ENCODE assay signal across 8 cellular contexts in genomic region chr12:120257041-120257821, GRCh38. TPM values are rescaled to one million over a fixed set of nuclear protein-coding genes. Genes with fewer than 3 reads are reported as not detected.
DNase-seq lines count a peak whose midpoint lies in the region; ATAC-seq and TF ChIP-seq lines count a peak whose summit lies in the region.

No MANE protein-coding gene starts in this region.

- no peaks in the 10 kb centered on the region for H3K79me1 ChIP-seq in mesenchymal stem cell (replicated peaks; ENCODE audit: low read length, poor library complexity, severe bottlenecking)

- peak overlapping the region; percentile 71 for H3K9ac ChIP-seq in mesenchymal stem cell (ENCODE audit: low read length)

- no peak overlapping the region for H3K18ac ChIP-seq in mesenchymal stem cell (ENCODE audit: low read depth in 1 of 2, low read length in 2 of 2)

- POLR2A ChIA-PET in A673 (lab: Charles Lee; ENCODE audit: low non-redundant PET) = no interaction called here
- POLR2A ChIA-PET in OCI-LY7 (lab: Charles Lee) = interaction anchor here (0.7 to 1.1 kb wide), 3 partner anchors 24 to 223 kb away, joined by 3 to 4 read pairs (median 3); no protein-coding TSS in a partner anchor

- BruUV-seq in A673 (replicated peaks; lab: Mats Ljungman, UMichigan) (no TSS peak), OCI-LY7 (replicated peaks; lab: Mats Ljungman, UMichigan) (no TSS peak)

- H3K9me3 ChIP-seq in A673 (ENCODE audit: low read depth, low read length, poor library complexity, severe bottlenecking) (no peaks in the 10 kb centered on the region), mesenchymal stem cell (ENCODE audit: control insufficient read depth, low read length) (no peaks in the 10 kb centered on the region), vagina (no peaks in the 10 kb centered on the region), OCI-LY7 (ENCODE audit: low read length) (no peaks in the 10 kb centered on the region)

- no peak overlapping the region for H3K23ac ChIP-seq in mesenchymal stem cell (ENCODE audit: low read length in 2 of 2)

- 91% methylated on average over 9 of the region's 9 CpGs for WGBS in mesenchymal stem cell

- no peak overlapping the region for H3K14ac ChIP-seq in mesenchymal stem cell (ENCODE audit: low read length in 2 of 2)

- H2AFZ ChIP-seq in mesenchymal stem cell (ENCODE audit: low read depth, low read length) (no peak overlapping the region), OCI-LY7 (ENCODE audit: low read length) (no peak overlapping the region)

- CTCF ChIA-PET in A673 (lab: Charles Lee) = interaction anchor here (0.6 to 1.8 kb wide), 5 partner anchors 9 to 420 kb away, joined by 3 to 14 read pairs (median 6); partner anchors contain the start of gene PXN
- CTCF ChIA-PET in OCI-LY7 (lab: Charles Lee; ENCODE audit: unreplicated experiment) = interaction anchor here (0.5 kb wide), 1 partner anchor 939 kb away, joined by 3 read pairs; no protein-coding TSS in a partner anchor

- H2AK5ac ChIP-seq in mesenchymal stem cell (ENCODE audit: low read length, severe bottlenecking) = peak overlapping the region; percentile 8

- DNase-seq in A673 (ENCODE audit: low spot score) (peak; percentile 87), NCI-H1694 treated with DMSO at 0.1 percent for 48 hours (lab: John Stamatoyannopoulos, UW) (peak; percentile 20), dermis blood vessel endothelial cell (peak; percentile 98), mesenchymal stem cell (no peak), vagina (ENCODE audit: extremely low spot score in 2 of 2) (no peak), OCI-LY7 (ENCODE audit: low spot score) (no peak)

- H4K8ac ChIP-seq in mesenchymal stem cell (ENCODE audit: low read length) = no peak overlapping the region

- H3K4me1 ChIP-seq in A673 (ENCODE audit: insufficient read depth, low read length, poor library complexity, severe bottlenecking) (peaks cover 11% of the 10 kb centered on the region), mesenchymal stem cell (ENCODE audit: control insufficient read depth, insufficient read depth, low read depth, low read length) (peaks cover 29% of the 10 kb centered on the region), vagina (peaks cover 88% of the 10 kb centered on the region), OCI-LY7 (ENCODE audit: insufficient read depth, low read length, poor library complexity, severe bottlenecking) (no peaks in the 10 kb centered on the region)

- H2BK15ac ChIP-seq in mesenchymal stem cell (ENCODE audit: low read depth, poor library complexity, severe bottlenecking) = no peak overlapping the region

- no peak overlapping the region for H3K4me2 ChIP-seq in mesenchymal stem cell (ENCODE audit: low read length, poor library complexity, severe bottlenecking)
- H3K4me2 ChIP-seq in OCI-LY7 (ENCODE audit: low read length) = no peak overlapping the region

- H3K4ac ChIP-seq in mesenchymal stem cell (ENCODE audit: low read depth in 1 of 2, low read length in 2 of 2) = no peak overlapping the region

- H2BK5ac ChIP-seq in mesenchymal stem cell (ENCODE audit: low read depth, low read length, poor library complexity, severe bottlenecking) = no peak overlapping the region

- H4K20me1 ChIP-seq in OCI-LY7 (ENCODE audit: insufficient read depth, low read length) = no peaks in the 10 kb centered on the region

- no peak overlapping the region for H2BK12ac ChIP-seq in mesenchymal stem cell (ENCODE audit: low read length in 2 of 2)

- intact Hi-C loops in A673 (cut with micrococcal nuclease; ENCODE audit: unreplicated experiment) = no loop called here
- intact Hi-C loops in vagina (cut with DNase I) = no loop called here
- intact Hi-C loops in OCI-LY7 (cut with micrococcal nuclease; ENCODE audit: unreplicated experiment) = no loop called here

- no peaks in the 10 kb centered on the region for H3K79me2 ChIP-seq in OCI-LY7 (ENCODE audit: insufficient read depth, low read depth, low read length)

- no peak overlapping the region for H2BK120ac ChIP-seq in mesenchymal stem cell (ENCODE audit: low read depth, low read length)

- no peak for TF ChIP-seq POLR2A in vagina (IDR thresholded peaks at IDR 0.05)

- ATAC-seq in GM18861 (IDR thresholded peaks at IDR 0.05; ENCODE audit: unreplicated experiment) (no peak), GM18870 (IDR thresholded peaks at IDR 0.05; ENCODE audit: unreplicated experiment) (no peak)

- H3K4me3 ChIP-seq in A673 (ENCODE audit: low read depth, low read length, poor library complexity, severe bottlenecking) (no peak overlapping the region), mesenchymal stem cell (ENCODE audit: insufficient read depth in 1 of 2, low read depth in 1 of 2, low read length in 2 of 2) (peak overlapping the region in 1 of 2 experiments; percentile 47), vagina (no peak overlapping the region), OCI-LY7 (ENCODE audit: low read depth, low read length, poor library complexity, severe bottlenecking) (no peak overlapping the region)

- H3K27ac ChIP-seq in A673 (ENCODE audit: low read depth, low read length, poor library complexity, severe bottlenecking) (peak overlapping the region; percentile 61), mesenchymal stem cell (ENCODE audit: low read length, poor library complexity, severe bottlenecking) (peak overlapping the region; percentile 80), vagina (peak overlapping the region; percentile 86), OCI-LY7 (ENCODE audit: low read depth, low read length, poor library complexity, severe bottlenecking) (no peak overlapping the region)

- no peaks in the 10 kb centered on the region for H3K9me2 ChIP-seq in OCI-LY7 (ENCODE audit: insufficient read depth, low read length)

- H3K27me3 ChIP-seq in A673 (replicated peaks; ENCODE audit: insufficient read depth, low read depth, low read length, poor library complexity) (no peaks in the 10 kb centered on the region), mesenchymal stem cell (ENCODE audit: control insufficient read depth in 1 of 2, insufficient read depth in 1 of 2, low read length in 2 of 2) (no peaks in the 10 kb centered on the region), vagina (no peaks in the 10 kb centered on the region)

- H3K36me3 ChIP-seq in A673 (ENCODE audit: insufficient read depth, low read length, poor library complexity, severe bottlenecking) (peaks cover 5% of the 10 kb centered on the region), mesenchymal stem cell (ENCODE audit: control insufficient read depth in 1 of 2, insufficient read depth in 2 of 2, low read depth in 1 of 2, low read length in 2 of 2) (peaks cover 9 to 46% of the 10 kb centered on the region in 2 experiments), vagina (no peaks in the 10 kb centered on the region), OCI-LY7 (ENCODE audit: insufficient read depth, low read length) (no peaks in the 10 kb centered on the region)

- H4K91ac ChIP-seq in mesenchymal stem cell (ENCODE audit: low read length) = no peak overlapping the region

- TF ChIP-seq CTCF in A673 (conservative IDR thresholded peaks at IDR 0.05; ENCODE audit: low read depth, low read length) (no peak), vagina (IDR thresholded peaks at IDR 0.05) (no peak), OCI-LY7 (conservative IDR thresholded peaks at IDR 0.05; ENCODE audit: low read length) (no peak)

RNA-seq across cellular contexts. Expression of gene PXN, which starts 8.3 kb away (rescaled TPM):
- total RNA-seq in A673 (2021) = 110 and 127 TPM in 2 replicates
- total RNA-seq in dermis blood vessel endothelial cell = 69.8 and 141 TPM in 2 replicates
- 90.4 TPM for polyA plus RNA-seq in mesenchymal stem cell (2013, experiment 1 of 2)
- polyA plus RNA-seq in mesenchymal stem cell (2013, experiment 2 of 2) = 88.1 TPM
- 95.3 TPM for total RNA-seq in vagina
- total RNA-seq in OCI-LY7 (2014; rRNA removed; shearing (Covaris generic)) = 5.5 and 8.6 TPM in 2 replicates
- 22.9 and 25.9 TPM in 2 replicates for total RNA-seq in OCI-LY7 (2022)

RNA-seq across cellular contexts. Expression of gene RNU4-2, which starts 34.5 kb away (rescaled TPM):
- total RNA-seq in A673 (2021) = 2,640 and 2,668 TPM in 2 replicates
- under 0.01 TPM in 2 replicates for total RNA-seq in dermis blood vessel endothelial cell
- polyA plus RNA-seq in mesenchymal stem cell (2013, experiment 1 of 2) = not detected
- polyA plus RNA-seq in mesenchymal stem cell (2013, experiment 2 of 2) = not detected
- total RNA-seq in vagina = under 0.01 TPM
- under 0.01 TPM in 1 of 2 replicates, not detected in the other for total RNA-seq in OCI-LY7 (2014; rRNA removed; shearing (Covaris generic))
- 1,646 and 3,315 TPM in 2 replicates for total RNA-seq in OCI-LY7 (2022)

RNA-seq across cellular contexts. Expression of gene RNU4-1, which starts 35.8 kb away (rescaled TPM):
- total RNA-seq in A673 (2021) = 1,130 and 1,293 TPM in 2 replicates
- total RNA-seq in dermis blood vessel endothelial cell = under 0.01 TPM in 2 replicates
- not detected for polyA plus RNA-seq in mesenchymal stem cell (2013, experiment 1 of 2)
- not detected for polyA plus RNA-seq in mesenchymal stem cell (2013, experiment 2 of 2)
- under 0.01 TPM for total RNA-seq in vagina
- total RNA-seq in OCI-LY7 (2014; rRNA removed; shearing (Covaris generic)) = under 0.01 TPM in 1 of 2 replicates, not detected in the other
- 1,670 and 3,289 TPM in 2 replicates for total RNA-seq in OCI-LY7 (2022)

RNA-seq across cellular contexts. Expression of gene SIRT4, which starts 44.9 kb away (rescaled TPM):
- total RNA-seq in A673 (2021) (3.7 and 4.8 TPM in 2 replicates), dermis blood vessel endothelial cell (1.5 and 3.4 TPM in 2 replicates), vagina (not detected), OCI-LY7 (2022) (1.4 and 2.2 TPM in 2 replicates)
- polyA plus RNA-seq in mesenchymal stem cell (2013, experiment 1 of 2) = 0.99 TPM
- 0.85 TPM for polyA plus RNA-seq in mesenchymal stem cell (2013, experiment 2 of 2)
- total RNA-seq in OCI-LY7 (2014; rRNA removed; shearing (Covaris generic)) = 0.54 and 2.1 TPM in 2 replicates

RNA-seq across cellular contexts. Expression of gene RPLP0, which starts 56.3 kb away (rescaled TPM):
- total RNA-seq in A673 (2021) (1,951 and 2,047 TPM in 2 replicates), dermis blood vessel endothelial cell (2,752 and 4,252 TPM in 2 replicates), vagina (2,837 TPM), OCI-LY7 (2022) (2,996 and 3,206 TPM in 2 replicates)
- 3,349 TPM for polyA plus RNA-seq in mesenchymal stem cell (2013, experiment 1 of 2)
- 3,313 TPM for polyA plus RNA-seq in mesenchymal stem cell (2013, experiment 2 of 2)
- 5,868 and 6,057 TPM in 2 replicates for total RNA-seq in OCI-LY7 (2014; rRNA removed; shearing (Covaris generic))

Comparison
In these comparisons a context has a peak if more than half of its experiments do, and no peak if none do; other contexts are left out.
1. DNase-seq: peak in A673 (single experiment), NCI-H1694 treated with DMSO at 0.1 percent for 48 hours (single experiment) and dermis blood vessel endothelial cell (single experiment); none in mesenchymal stem cell (single experiment), vagina (0 of 2) and OCI-LY7 (single experiment).